In genomic region chr14:106663805-106664410, GRCh38 we compare ENCODE assay signal across 7 cellular contexts.
A peak's percentile ranks its signal among the peaks of the same experiment; 100 is the strongest.
DNase-seq lines count a peak whose midpoint lies in the region; ATAC-seq, FAIRE-seq and TF ChIP-seq lines count a peak whose summit lies in the region.
"Not testable (repeated sequence)": the region's sequence is repeated elsewhere in the genome, so short reads cannot be mapped to it uniquely, and the experiment has no call there.

No MANE protein-coding gene starts in this region.

- H3K9ac ChIP-seq in PC-3 (ENCODE audit: low read length); keratinocyte (ENCODE audit: control insufficient read depth, extremely low read depth, insufficient read depth, low read length): not testable (repeated sequence)

- not testable (repeated sequence) for H3K4me3 Mint-ChIP-seq in activated CD8-positive, alpha-beta T cell treated with anti-CD3 and anti-CD28 coated beads for 36 hours

- not testable (repeated sequence) for H3K27me3 ChIP-seq in PC-3 (ENCODE audit: low read length); keratinocyte (ENCODE audit: control insufficient read depth, extremely low read depth, insufficient read depth, low read length)

- H3K27ac ChIP-seq in PC-3 (ENCODE audit: low read length); keratinocyte (ENCODE audit: control insufficient read depth, insufficient read depth, low read length): not testable (repeated sequence)

- H3K27ac Mint-ChIP-seq in activated CD8-positive, alpha-beta T cell treated with anti-CD3 and anti-CD28 coated beads for 36 hours: not testable (repeated sequence)

- peak; percentile 61 for ATAC-seq in HG02973 (IDR thresholded peaks at IDR 0.05; ENCODE audit: unreplicated experiment)
- not testable (repeated sequence) for ATAC-seq in PC-3
- ATAC-seq in activated CD8-positive, alpha-beta T cell treated with anti-CD3 and anti-CD28 coated beads for 36 hours: peak; percentile 53

- not testable (repeated sequence) for FAIRE-seq in keratinocyte (lab: Jason Lieb, UNC)

- not testable (repeated sequence) for H3K4me3 ChIP-seq in GM12875 (ENCODE audit: low read depth, low read length); PC-3 (ENCODE audit: low read length); astrocyte of the cerebellum (ENCODE audit: low read depth, low read length); keratinocyte (ENCODE audit: control insufficient read depth in 2 of 3, extremely low read depth in 1 of 3, insufficient read depth in 2 of 3, low read depth in 1 of 3, low read length in 3 of 3)

- not testable (repeated sequence) for H3F3A ChIP-seq in PC-3 (ENCODE audit: low read length, unreplicated experiment)

- TF ChIP-seq CTCF in GM12875 (IDR thresholded peaks at IDR 0.05; ENCODE audit: borderline replicate concordance, insufficient read depth, low read depth, low read length): peak; percentile 94
- peak; percentile 67 for TF ChIP-seq CTCF in PC-3 (conservative IDR thresholded peaks at IDR 0.05; ENCODE audit: low read depth, low read length)
- peak; percentile 100 for TF ChIP-seq CTCF in activated CD8-positive, alpha-beta T cell treated with anti-CD3 and anti-CD28 coated beads for 36 hours (IDR thresholded peaks at IDR 0.05)
- TF ChIP-seq CTCF in astrocyte of the cerebellum (IDR thresholded peaks at IDR 0.05; ENCODE audit: low read depth, low read length, missing control alignments): peak; percentile 12
- TF ChIP-seq CTCF in keratinocyte (optimal IDR thresholded peaks at IDR 0.05 in 1 of 3, IDR thresholded peaks at IDR 0.05 in 1 of 3, conservative IDR thresholded peaks at IDR 0.05 in 1 of 3; ENCODE audit: extremely low read depth in 1 of 3, insufficient read depth in 2 of 3, low read length in 3 of 3): peak in 2 of 3 experiments; percentile 11 to 61

- not testable (repeated sequence) for H3K9me1 ChIP-seq in keratinocyte (ENCODE audit: control insufficient read depth, extremely low read depth, insufficient read depth, low read length)

- not testable (repeated sequence) for H3K4me2 ChIP-seq in PC-3 (ENCODE audit: low read length); keratinocyte (ENCODE audit: control insufficient read depth, extremely low read depth, insufficient read depth, low read depth, low read length)

- H3K4me1 ChIP-seq in PC-3 (ENCODE audit: insufficient read depth, low read length); keratinocyte (ENCODE audit: control insufficient read depth, extremely low read depth, insufficient read depth, low read length): not testable (repeated sequence)

- not testable (repeated sequence) for H3K27me3 Mint-ChIP-seq in activated CD8-positive, alpha-beta T cell treated with anti-CD3 and anti-CD28 coated beads for 36 hours

- H3K79me2 ChIP-seq in PC-3 (ENCODE audit: low read length); keratinocyte (ENCODE audit: control insufficient read depth, insufficient read depth, low read length): not testable (repeated sequence)

- peaks cover 18% of the 10 kb centered on the region for H3K9me3 ChIP-seq in PC-3 (ENCODE audit: low read length)
- H3K9me3 ChIP-seq in keratinocyte (ENCODE audit: control insufficient read depth, low read depth, low read length): not testable (repeated sequence)

- CTCF ChIA-PET in PC-3 (lab: Charles Lee): not testable (repeated sequence)
- CTCF ChIA-PET in activated CD8-positive, alpha-beta T cell treated with anti-CD3 and anti-CD28 coated beads for 36 hours (lab: Charles Lee): interaction anchor here (0.6 to 7.5 kb wide), 50 partner anchors 8 to 317 kb away, joined by 3 to 98 read pairs (median 5); no protein-coding TSS in a partner anchor

- POLR2A ChIA-PET in PC-3 (lab: Charles Lee; ENCODE audit: unreplicated experiment): not testable (repeated sequence)
- POLR2A ChIA-PET in activated CD8-positive, alpha-beta T cell treated with anti-CD3 and anti-CD28 coated beads for 36 hours (lab: Charles Lee): interaction anchor here (1.1 kb wide), 1 partner anchor 28 kb away, joined by 3 read pairs; no protein-coding TSS in a partner anchor

- not testable (repeated sequence) for H3K9me3 Mint-ChIP-seq in activated CD8-positive, alpha-beta T cell treated with anti-CD3 and anti-CD28 coated beads for 36 hours

- H3K4me1 Mint-ChIP-seq in activated CD8-positive, alpha-beta T cell treated with anti-CD3 and anti-CD28 coated beads for 36 hours (ENCODE audit: low read depth): peaks cover 19% of the 10 kb centered on the region

- H2AFZ ChIP-seq in PC-3 (ENCODE audit: low read length); keratinocyte (ENCODE audit: control insufficient read depth, low read length): not testable (repeated sequence)

- H3K9me2 ChIP-seq in PC-3 (replicated peaks; ENCODE audit: low read length): not testable (repeated sequence)

- not testable (repeated sequence) for DNase-seq in PC-3; astrocyte of the cerebellum (ENCODE audit: low read depth); keratinocyte (ENCODE audit: low read depth, low spot score)
- peak; percentile 89 for DNase-seq in activated CD8-positive, alpha-beta T cell treated with anti-CD3 and anti-CD28 coated beads for 36 hours
- DNase-seq in stimulated activated CD4-positive, alpha-beta T cell treated with anti-CD3 and anti-CD28 coated beads, Interleukin-1b, Interleukin-23, amount 100 ng/mL, for 48 hours: peak; percentile 87

- H3K36me3 ChIP-seq in PC-3 (ENCODE audit: low read depth, low read length); keratinocyte (ENCODE audit: control insufficient read depth in 2 of 2, extremely low read depth in 1 of 2, insufficient read depth in 2 of 2, low read length in 2 of 2): not testable (repeated sequence)

- not testable (repeated sequence) for H4K20me1 ChIP-seq in PC-3 (ENCODE audit: low read length); keratinocyte (ENCODE audit: control insufficient read depth, extremely low read depth, insufficient read depth, low read length)

- intact Hi-C loops in PC-3 (cut with micrococcal nuclease); activated CD8-positive, alpha-beta T cell treated with anti-CD3 and anti-CD28 coated beads for 36 hours (cut with micrococcal nuclease): not testable (repeated sequence)

- BruUV-seq in PC-3 (replicated peaks; lab: Mats Ljungman, UMichigan): not testable (repeated sequence)

- in situ Hi-C loops in astrocyte of the cerebellum (cut with HindIII; ENCODE audit: low sequenced_read_pairs): not testable (repeated sequence)

- dilution Hi-C loops in keratinocyte (cut with MboI; ENCODE audit: extremely low pct_ligation_motif_present, low sequenced_read_pairs): not testable (repeated sequence)

- H3K36me3 Mint-ChIP-seq in activated CD8-positive, alpha-beta T cell treated with anti-CD3 and anti-CD28 coated beads for 36 hours (ENCODE audit: low read depth): not testable (repeated sequence)

Comparison
In these comparisons a context has a peak if more than half of its experiments do, and no peak if none do; other contexts are left out.
1. CTCF ChIP-seq: peak in every context shown above with its lines; median percentile 100 in activated CD8-positive, alpha-beta T cell treated with anti-CD3 and anti-CD28 coated beads for 36 hours; 94 in GM12875; 67 in PC-3; 36 in keratinocyte; 12 in astrocyte of the cerebellum.